Comparison of ENCODE assay signal across 13 cellular contexts in the genomic region with DNA sequence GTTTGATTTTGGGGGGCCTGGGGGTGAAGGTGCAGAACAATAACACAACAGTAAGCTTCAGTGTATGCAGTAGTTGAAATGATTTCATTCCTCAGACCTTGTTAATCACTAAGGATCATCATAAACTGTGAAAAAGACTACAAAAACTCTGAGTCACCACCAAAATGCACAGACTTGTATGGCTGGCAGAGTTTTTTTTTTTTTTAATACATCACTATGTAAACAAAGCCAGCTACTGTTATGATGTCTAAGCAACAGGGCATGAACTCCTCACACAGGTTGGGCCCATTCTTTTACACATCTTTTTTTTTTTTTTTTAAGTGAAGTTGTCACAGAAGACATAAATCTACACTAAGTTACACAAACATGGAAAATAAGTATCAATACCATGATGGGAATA.
DNase-seq lines count a peak whose midpoint lies in the region; FAIRE-seq and TF ChIP-seq lines count a peak whose summit lies in the region.
"Had no signal": no experiment of that assay in that cellular context is flagged by ENCODE, and none has a peak within 500 bp of the region (broad histone marks: within the 10 kb centered on the region; RNA-seq: fewer than 3 reads in every experiment).

No MANE protein-coding gene starts in this region.

- DNase-seq in NCI-H446 treated with DMSO at 0.1 percent for 48 hours (lab: John Stamatoyannopoulos, UW) (peak; percentile 11), NCI-H446 (lab: John Stamatoyannopoulos, UW) (no peak), RKO (ENCODE audit: low spot score) (peak; percentile 64), fibroblast of lung (ENCODE audit: low read depth in 2 of 2) (peak; percentile 59 to 86), urothelium cell line (ENCODE audit: low spot score) (peak; percentile 80), NCI-H2081 (lab: John Stamatoyannopoulos, UW) (no peak), NCI-H1092 (lab: John Stamatoyannopoulos, UW) (no peak), WERI-Rb-1 (no peak)
- DNase-seq: activated CD4-positive, alpha-beta T cell treated with anti-CD3 and anti-CD28 coated beads, Interleukin-2, amount 50 U/mL, for 1 hour; activated naive CD4-positive, alpha-beta T cell treated with anti-CD3 and anti-CD28 coated beads, Interleukin-2, amount 50 U/mL, for 16 hours; effector CD8-positive, alpha-beta T cell; nephron progenitor cell; stimulated activated CD4-positive, alpha-beta T cell treated with anti-CD3 and anti-CD28 coated beads, Interleukin-12 subunit alpha, Interleukin-12 subunit beta, amount 100 ng/mL, for 4 hours had no signal

- H3K9ac ChIP-seq in fibroblast of lung (ENCODE audit: insufficient read depth, low read length), result no peak overlapping the region

- H3K36me3 ChIP-seq in fibroblast of lung (ENCODE audit: control insufficient read depth, insufficient read depth, low read length), result no peaks in the 10 kb centered on the region
- no peaks in the 10 kb centered on the region for H3K36me3 ChIP-seq in WERI-Rb-1

- H3K27me3 ChIP-seq in fibroblast of lung (ENCODE audit: control insufficient read depth, insufficient read depth, low read length) (no peaks in the 10 kb centered on the region), WERI-Rb-1 (ENCODE audit: insufficient read depth, low read depth, severe bottlenecking) (no peaks in the 10 kb centered on the region)

- no peaks in the 10 kb centered on the region for H3K9me3 ChIP-seq in fibroblast of lung (ENCODE audit: control insufficient read depth, insufficient read depth, low read depth, low read length)
- H3K9me3 ChIP-seq in WERI-Rb-1 (ENCODE audit: severe bottlenecking), result no peaks in the 10 kb centered on the region

- no peak overlapping the region for H2AFZ ChIP-seq in fibroblast of lung (ENCODE audit: low read length)

- FAIRE-seq in urothelium cell line (lab: Jason Lieb, UNC), result no peak

- H3K79me2 ChIP-seq in fibroblast of lung (ENCODE audit: control insufficient read depth, insufficient read depth, low read length), result no peaks in the 10 kb centered on the region

- H3K27ac ChIP-seq in fibroblast of lung (ENCODE audit: insufficient read depth, low read length) (no peak overlapping the region), WERI-Rb-1 (no peak overlapping the region)

- H3K4me3 ChIP-seq in fibroblast of lung (replicated peaks in 1 of 4; ENCODE audit: control extremely low read depth in 1 of 4, insufficient read depth in 1 of 4, low read depth in 3 of 4, low read length in 4 of 4) (no peak overlapping the region), WERI-Rb-1 (ENCODE audit: low read depth, low read length) (no peak overlapping the region)

- TF ChIP-seq CTCF in fibroblast of lung (conservative IDR thresholded peaks at IDR 0.05 in 1 of 2, IDR thresholded peaks at IDR 0.05 in 1 of 2; ENCODE audit: low read depth in 1 of 2, low read length in 2 of 2) (no peak), WERI-Rb-1 (IDR thresholded peaks at IDR 0.05; ENCODE audit: low read depth, low read length) (no peak)

- no peaks in the 10 kb centered on the region for H3K4me1 ChIP-seq in fibroblast of lung (ENCODE audit: control insufficient read depth, extremely low read depth, insufficient read depth, low read length)

- no peaks in the 10 kb centered on the region for H4K20me1 ChIP-seq in fibroblast of lung (ENCODE audit: control insufficient read depth, extremely low read depth, insufficient read depth, low read length)

- H3K4me2 ChIP-seq in fibroblast of lung (ENCODE audit: extremely low read depth, insufficient read depth, low read length), result no peak overlapping the region

Comparison
In these comparisons a context has a peak if more than half of its experiments do, and no peak if none do; other contexts are left out.
1. DNase-seq: peak in NCI-H446 treated with DMSO at 0.1 percent for 48 hours (single experiment), RKO (single experiment), fibroblast of lung (2 of 2) and urothelium cell line (single experiment); none in NCI-H446 (0 of 2), NCI-H2081 (0 of 2), NCI-H1092 (single experiment) and WERI-Rb-1 (single experiment).